In the genomic region with DNA sequence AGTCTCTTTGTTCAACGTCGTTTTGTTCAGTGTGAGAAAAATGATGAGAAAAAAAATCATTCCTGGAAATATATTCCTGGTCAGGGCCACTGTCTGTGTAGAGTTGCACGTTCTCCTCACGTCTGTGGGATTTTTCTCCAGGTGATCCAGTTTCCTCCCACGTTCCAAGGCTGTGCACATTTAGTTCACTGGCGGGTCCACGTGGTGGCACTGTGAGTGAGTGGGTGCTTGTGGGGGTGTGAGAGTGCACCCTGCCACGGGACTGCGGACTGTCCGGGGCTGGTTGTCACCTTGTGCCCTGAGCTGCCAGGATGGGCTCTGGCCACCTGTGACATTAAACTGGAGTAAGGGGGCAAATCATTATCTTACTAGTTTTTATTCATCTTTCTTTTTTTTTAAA, we compare ENCODE assay signal across 16 cellular contexts. TPM values are rescaled to one million over a fixed set of nuclear protein-coding genes. Genes with fewer than 3 reads are reported as not detected.
DNase-seq lines count a peak whose midpoint lies in the region; ATAC-seq and TF ChIP-seq lines count a peak whose summit lies in the region.
"Had no signal": no experiment of that assay in that cellular context is flagged by ENCODE, and none has a peak within 500 bp of the region (broad histone marks: within the 10 kb centered on the region; RNA-seq: fewer than 3 reads in every experiment).

No MANE protein-coding gene starts in this region.

- H2AFZ ChIP-seq in HCT116 (ENCODE audit: low read depth, low read length, poor library complexity, severe bottlenecking) (no peak overlapping the region), SU-DHL-6 (ENCODE audit: low read depth, low read length, severe bottlenecking) (peak overlapping the region; percentile 61)
- H2AFZ ChIP-seq: GM23338 had no signal

- ATAC-seq in HCT116 (peak; percentile 42; the same call in 1 of the 2 replicates), lower lobe of right lung (peak; percentile 45 to 51), GM19023 (IDR thresholded peaks at IDR 0.05; ENCODE audit: unreplicated experiment) (no peak), HG03196 (IDR thresholded peaks at IDR 0.05; ENCODE audit: unreplicated experiment) (no peak)
- ATAC-seq: GM12878 had no signal

- H3K4me2 ChIP-seq in HCT116 (ENCODE audit: low read length) (no peak overlapping the region), SU-DHL-6 (ENCODE audit: low read depth, low read length, poor library complexity, severe bottlenecking) (peak overlapping the region; percentile 71)
- H3K4me2 ChIP-seq: GM23338 had no signal

- no peak for TF ChIP-seq POLR2A in HCT116 (IDR thresholded peaks at IDR 0.05; ENCODE audit: borderline replicate concordance, extremely low read depth, insufficient read depth, insufficient read length)

- H4K20me1 ChIP-seq in HCT116 (ENCODE audit: insufficient read depth) (no peaks in the 10 kb centered on the region), SU-DHL-6 (ENCODE audit: low read depth, low read length) (no peaks in the 10 kb centered on the region)

- no peak overlapping the region for H3K9ac ChIP-seq in HCT116 (ENCODE audit: low read length)
- H3K9ac ChIP-seq in SU-DHL-6 (ENCODE audit: low read length) = peak overlapping the region; percentile 53

- no peaks in the 10 kb centered on the region for H3K36me3 ChIP-seq in BE2C
- H3K36me3 ChIP-seq in HCT116 (ENCODE audit: control insufficient read depth in 1 of 2, insufficient read depth in 2 of 2, low read length in 2 of 2) = no peaks in the 10 kb centered on the region
- no peaks in the 10 kb centered on the region for H3K36me3 ChIP-seq in SU-DHL-6 (ENCODE audit: low read length)
- H3K36me3 ChIP-seq in lower lobe of right lung = no peaks in the 10 kb centered on the region

- CTCF ChIA-PET in HCT116 (lab: Charles Lee) = no interaction called here

- RAD21 ChIA-PET in HCT116 (lab: Charles Lee; ENCODE audit: low non-redundant PET in 1 of 2, low total read pairs in 2 of 2, uncharacterized antibody in 2 of 2, unreplicated experiment in 2 of 2) = no interaction called here

- intact Hi-C loops in HCT116 (cut with micrococcal nuclease) (no loop called here), lower lobe of right lung (cut with DNase I) (no loop called here)

- TF ChIP-seq RAD21 in HCT116 (IDR thresholded peaks at IDR 0.05; ENCODE audit: low read depth) = no peak

- BruUV-seq in HCT116 (replicated peaks; lab: Mats Ljungman, UMichigan) = no TSS peak

- DNase-seq in BE2C (no peak), HCT116 (ENCODE audit: low read depth, low spot score) (no peak), lower lobe of right lung (no peak), NCI-H187 (lab: John Stamatoyannopoulos, UW) (no peak)
- DNase-seq: CD4-positive, alpha-beta memory T cell; DMS79 treated with DMSO at 0.1 percent for 48 hours; KG1; NCI-H1048; NCI-H146; NCI-H2081 treated with DMSO at 0.1 percent for 48 hours; NCI-H2227 treated with DMSO at 0.1 percent for 48 hours had no signal

- no peaks in the 10 kb centered on the region for H3K27me3 ChIP-seq in BE2C
- H3K27me3 ChIP-seq in HCT116 (ENCODE audit: insufficient read depth, low read length) = no peaks in the 10 kb centered on the region
- H3K27me3 ChIP-seq in SU-DHL-6 (ENCODE audit: low read length) = no peaks in the 10 kb centered on the region
- no peaks in the 10 kb centered on the region for H3K27me3 ChIP-seq in lower lobe of right lung (ENCODE audit: low read depth)

- H3K4me1 ChIP-seq in BE2C = no peaks in the 10 kb centered on the region
- H3K4me1 ChIP-seq in HCT116 (ENCODE audit: control insufficient read depth in 1 of 2, insufficient read depth in 2 of 2, low read length in 2 of 2) = peaks cover 2 to 8% of the 10 kb centered on the region in 2 experiments; a peak in 3 of 4 replicates
- H3K4me1 ChIP-seq in lower lobe of right lung = peaks cover 4% of the 10 kb centered on the region

- TF ChIP-seq CTCF in BE2C (IDR thresholded peaks at IDR 0.05; ENCODE audit: low read depth, low read length) (0 out of 2 replicates have a peak, but pooled peaks have one; percentile 11), HCT116 (IDR thresholded peaks at IDR 0.05 in 2 of 3, conservative IDR thresholded peaks at IDR 0.05 in 1 of 3; ENCODE audit: borderline replicate concordance in 1 of 3, insufficient read depth in 1 of 3, low read depth in 2 of 3, low read length in 2 of 3) (no peak), SU-DHL-6 (IDR thresholded peaks at IDR 0.05; ENCODE audit: insufficient read depth, low read length, poor library complexity, severe bottlenecking) (peak; percentile 32), lower lobe of right lung (IDR thresholded peaks at IDR 0.05) (no peak)

- H3K9me3 ChIP-seq in BE2C (no peaks in the 10 kb centered on the region), HCT116 (ENCODE audit: control insufficient read depth in 1 of 2, insufficient read depth in 1 of 2, low read depth in 1 of 2, low read length in 2 of 2) (no peaks in the 10 kb centered on the region), SU-DHL-6 (ENCODE audit: insufficient read depth, low read length) (no peaks in the 10 kb centered on the region), lower lobe of right lung (no peaks in the 10 kb centered on the region)

- no peak overlapping the region for H3K27ac ChIP-seq in HCT116 (ENCODE audit: low read depth, low read length)
- peak overlapping the region; percentile 67 for H3K27ac ChIP-seq in SU-DHL-6 (ENCODE audit: low read depth, low read length)
- H3K27ac ChIP-seq in lower lobe of right lung = no peak overlapping the region

- no peaks in the 10 kb centered on the region for H3F3A ChIP-seq in SU-DHL-6 (ENCODE audit: insufficient read depth)

- POLR2A ChIA-PET in HCT116 (lab: Charles Lee) = no interaction called here

- H3K4me3 ChIP-seq in BE2C (ENCODE audit: low read depth, low read length) = no peak overlapping the region
- no peak overlapping the region for H3K4me3 ChIP-seq in HCT116 (replicated peaks in 1 of 2; ENCODE audit: low read depth in 1 of 2, low read length in 2 of 2)
- H3K4me3 ChIP-seq in SU-DHL-6 (ENCODE audit: insufficient read depth, low read length, poor library complexity, severe bottlenecking) = peak overlapping the region; percentile 15
- H3K4me3 ChIP-seq in lower lobe of right lung = no peak overlapping the region
- H3K4me3 ChIP-seq: GM12878, GM23338 had no signal

- H3K9me2 ChIP-seq in HCT116 (ENCODE audit: insufficient read depth) (no peaks in the 10 kb centered on the region), SU-DHL-6 (replicated peaks; ENCODE audit: insufficient read depth, low read length) (no peaks in the 10 kb centered on the region)

- no peaks in the 10 kb centered on the region for H3K79me2 ChIP-seq in HCT116 (ENCODE audit: insufficient read depth, low read length)
- no peaks in the 10 kb centered on the region for H3K79me2 ChIP-seq in SU-DHL-6 (ENCODE audit: insufficient read depth, low read length)

TF ChIP-seq in HCT116, 20 proteins besides CTCF, POLR2A, EP300 and RAD21:
- no peak for TF ChIP-seq EGR1 (IDR thresholded peaks at IDR 0.05; ENCODE audit: low read depth)
- TF ChIP-seq ATF3 (IDR thresholded peaks at IDR 0.05) = no peak
- no peak for TF ChIP-seq JUND (IDR thresholded peaks at IDR 0.05)
- no peak for TF ChIP-seq EZH2 (IDR thresholded peaks at IDR 0.05)

RNA-seq across cellular contexts. Expression of gene ACYP2, which starts 30.3 kb away (rescaled TPM):
- 8.7 TPM for polyA plus RNA-seq in BE2C (2012; ENCODE audit: insufficient read depth, insufficient read length, low read depth)
- total RNA-seq in HCT116 (2021; ENCODE audit: unreplicated experiment) (9.4 TPM), lower lobe of right lung (15.3 TPM)
- 9.1 and 12.7 TPM in 2 replicates for polyA plus RNA-seq in HCT116 (2012)

Comparison
In these comparisons a context has a peak if more than half of its experiments do, and no peak if none do; other contexts are left out.
1. CTCF ChIP-seq: peak in BE2C (single experiment) and SU-DHL-6 (single experiment); none in HCT116 (0 of 3) and lower lobe of right lung (single experiment).
2. ATAC-seq: peak in HCT116 (single experiment) and lower lobe of right lung (2 of 2); none in GM19023 (single experiment) and HG03196 (single experiment).